ENCODE assay signal across 8 cellular contexts in genomic region chr1:34865981-34866761, GRCh38. TPM values are rescaled to one million over a fixed set of nuclear protein-coding genes. Genes with fewer than 3 reads are reported as not detected.
DNase-seq lines count a peak whose midpoint lies in the region; ATAC-seq and TF ChIP-seq lines count a peak whose summit lies in the region.

No MANE protein-coding gene starts in this region.

- CTCF ChIA-PET in AG04449 (lab: Yijun Ruan, JAX) (interaction anchor here (0.6 to 11.5 kb wide), 24 partner anchors 8 to 530 kb away, joined by 3 to 158 read pairs (median 4); partner anchors contain the start of gene SMIM12), RWPE1 (lab: Yijun Ruan, JAX) (interaction anchor here (0.5 to 1.5 kb wide), 13 partner anchors 8 to 565 kb away, joined by 3 to 10 read pairs (median 4); no protein-coding TSS in a partner anchor)

- peak overlapping the region; percentile 81 for H3K4me3 Mint-ChIP-seq in neural crest cell
- peak overlapping the region; percentile 80 to 85 for H3K4me3 Mint-ChIP-seq in stimulated activated naive CD8-positive, alpha-beta T cell treated with anti-CD3 and anti-CD28 coated beads, Interleukin-15, amount 100 ng/mL, for 72 hours

- H3K36me3 Mint-ChIP-seq in neural crest cell (ENCODE audit: low read depth) = no peaks in the 10 kb centered on the region

- DNase-seq in AG04449 (ENCODE audit: low read depth, low spot score) (no peak), RWPE1 (ENCODE audit: low spot score) (peak; percentile 72), fibroblast of villous mesenchyme (ENCODE audit: low read depth) (peak; percentile 58), neural crest cell (ENCODE audit: low read depth, low spot score) (peak; percentile 90)
- DNase-seq in activated effector memory CD4-positive, alpha-beta T cell treated with anti-CD3 and anti-CD28 coated beads, Interleukin-2, amount 50 U/mL, for 16 hours = peak; percentile 98
- DNase-seq in stimulated activated naive CD8-positive, alpha-beta T cell treated with anti-CD3 and anti-CD28 coated beads, Interleukin-15, amount 100 ng/mL, for 72 hours = peak; percentile 94 to 95

- H3K4me1 Mint-ChIP-seq in neural crest cell = peaks cover 5% of the 10 kb centered on the region
- peaks cover 40% of the 10 kb centered on the region for H3K4me1 Mint-ChIP-seq in stimulated activated naive CD8-positive, alpha-beta T cell treated with anti-CD3 and anti-CD28 coated beads, Interleukin-15, amount 100 ng/mL, for 72 hours

- H3K4me3 ChIP-seq in AG04449 (ENCODE audit: low read depth, low read length) = peak overlapping the region; percentile 73
- peak overlapping the region; percentile 77 for H3K4me3 ChIP-seq in fibroblast of villous mesenchyme (ENCODE audit: low read depth, low read length)

- TF ChIP-seq CTCF in AG04449 (IDR thresholded peaks at IDR 0.05; ENCODE audit: insufficient read depth, low read length, missing control alignments) (peak; percentile 91), RWPE1 (conservative IDR thresholded peaks at IDR 0.05; ENCODE audit: low read depth) (peak; percentile 90), fibroblast of villous mesenchyme (IDR thresholded peaks at IDR 0.05; ENCODE audit: insufficient read depth, low read depth, low read length) (peak; percentile 89), neural crest cell (conservative IDR thresholded peaks at IDR 0.05) (peak; percentile 100)

- POLR2A ChIA-PET in AG04449 (lab: Yijun Ruan, JAX) (interaction anchor here (0.6 kb wide), 2 partner anchors 194 to 399 kb away, joined by 3 read pairs; no protein-coding TSS in a partner anchor), RWPE1 (lab: Yijun Ruan, JAX; ENCODE audit: low non-redundant PET) (interaction anchor here (0.5 kb wide), 1 partner anchor 111 kb away, joined by 6 read pairs; no protein-coding TSS in a partner anchor)

- no peak overlapping the region for H3K27ac Mint-ChIP-seq in neural crest cell (ENCODE audit: unreplicated experiment)
- H3K27ac Mint-ChIP-seq in stimulated activated naive CD8-positive, alpha-beta T cell treated with anti-CD3 and anti-CD28 coated beads, Interleukin-15, amount 100 ng/mL, for 72 hours = peak overlapping the region; percentile 96 to 97

- H3K27me3 Mint-ChIP-seq in neural crest cell (ENCODE audit: low read depth) = peaks cover 61% of the 10 kb centered on the region
- peaks cover under 1% of the 10 kb centered on the region for H3K27me3 Mint-ChIP-seq in stimulated activated naive CD8-positive, alpha-beta T cell treated with anti-CD3 and anti-CD28 coated beads, Interleukin-15, amount 100 ng/mL, for 72 hours

- H3K9me3 Mint-ChIP-seq in neural crest cell = no peaks in the 10 kb centered on the region
- H3K9me3 Mint-ChIP-seq in stimulated activated naive CD8-positive, alpha-beta T cell treated with anti-CD3 and anti-CD28 coated beads, Interleukin-15, amount 100 ng/mL, for 72 hours = no peaks in the 10 kb centered on the region

- peak overlapping the region; percentile 77 for H3K27ac ChIP-seq in RWPE1

- ATAC-seq in GM18868 (IDR thresholded peaks at IDR 0.05; ENCODE audit: unreplicated experiment) (peak; percentile 59), HG03565 (IDR thresholded peaks at IDR 0.05; ENCODE audit: unreplicated experiment) (peak; percentile 46)
- peak; percentile 77 for ATAC-seq in stimulated activated naive CD8-positive, alpha-beta T cell treated with anti-CD3 and anti-CD28 coated beads, Interleukin-15, amount 100 ng/mL, for 72 hours

RNA-seq across cellular contexts. Expression of gene SMIM12, which starts 6.6 kb away (rescaled TPM):
- 23.2 and 24.6 TPM in 2 replicates for total RNA-seq in fibroblast of villous mesenchyme
- total RNA-seq in neural crest cell = 43.2 and 45.4 TPM in 2 replicates
